24 cellular contexts compared by ENCODE assay signal in genomic region chr2:31922542-31923408, GRCh38.
DNase-seq lines count a peak whose midpoint lies in the region; ATAC-seq, FAIRE-seq and TF ChIP-seq lines count a peak whose summit lies in the region.
"Had no signal": no experiment of that assay in that cellular context is flagged by ENCODE, and none has a peak within 500 bp of the region (broad histone marks: within the 10 kb centered on the region; RNA-seq: fewer than 3 reads in every experiment).

No MANE protein-coding gene starts in this region.

- intact Hi-C loops in heart left ventricle (cut with DNase I): no loop called here
- intact Hi-C loops in gastrocnemius medialis (cut with DNase I; ENCODE audit: low total_unique reads): no loop called here
- intact Hi-C loops in kidney (cut with DNase I): no loop called here

- peaks cover 0 to 7% (median 0%) of the 10 kb centered on the region in 12 donors for H3K4me1 ChIP-seq in heart left ventricle
- H3K4me1 ChIP-seq in right atrium auricular region: no peaks in the 10 kb centered on the region
- peaks cover 11 to 15% of the 10 kb centered on the region in 2 donors for H3K4me1 ChIP-seq in gastrocnemius medialis
- H3K4me1 ChIP-seq in kidney (ENCODE audit: control insufficient read depth in 1 of 2, insufficient read depth in 1 of 2, low read depth in 1 of 2, low read length in 2 of 2): no peaks in the 10 kb centered on the region
- H3K4me1 ChIP-seq in suprapubic skin: no peaks in the 10 kb centered on the region
- H3K4me1 ChIP-seq: colonic mucosa, thyroid gland had no signal

- TF ChIP-seq POLR2A in heart left ventricle (IDR thresholded peaks at IDR 0.05) (no peak), gastrocnemius medialis (IDR thresholded peaks at IDR 0.05) (no peak), suprapubic skin (IDR thresholded peaks at IDR 0.05) (no peak)

- H3K27ac ChIP-seq in heart left ventricle (peak overlapping the region in 7 of 12 donors; percentile 32 to 64 (median 46)), right atrium auricular region (no peak overlapping the region), gastrocnemius medialis (no peak overlapping the region), kidney (ENCODE audit: low read depth in 2 of 2, low read length in 2 of 2) (no peak overlapping the region), suprapubic skin (no peak overlapping the region)
- H3K27ac ChIP-seq: C4-2B, colonic mucosa, thyroid gland, VCaP had no signal

- no peaks in the 10 kb centered on the region for H3K9me3 ChIP-seq in heart left ventricle
- no peaks in the 10 kb centered on the region for H3K9me3 ChIP-seq in right atrium auricular region
- no peaks in the 10 kb centered on the region for H3K9me3 ChIP-seq in gastrocnemius medialis
- no peaks in the 10 kb centered on the region for H3K9me3 ChIP-seq in kidney (ENCODE audit: control insufficient read depth in 1 of 2, low read length in 2 of 2)
- H3K9me3 ChIP-seq in suprapubic skin: no peaks in the 10 kb centered on the region
- H3K9me3 ChIP-seq: colonic mucosa, thyroid gland had no signal

- H3K4me3 ChIP-seq in heart left ventricle (no peak overlapping the region), right atrium auricular region (no peak overlapping the region), bronchial epithelial cell (ENCODE audit: low read depth, low read length) (no peak overlapping the region), gastrocnemius medialis (no peak overlapping the region), kidney (ENCODE audit: low read length in 2 of 2) (no peak overlapping the region), suprapubic skin (no peak overlapping the region)
- H3K4me3 ChIP-seq: colonic mucosa, thyroid gland had no signal

- in situ Hi-C loops in gastrocnemius medialis (cut with MboI; ENCODE audit: low sequenced_read_pairs in 4 of 4): no loop called here

- FAIRE-seq in bronchial epithelial cell (lab: Jason Lieb, UNC): no peak
- FAIRE-seq in kidney (lab: Jason Lieb, UNC): no peak

- no peak for TF ChIP-seq EP300 in suprapubic skin (IDR thresholded peaks at IDR 0.05)

- DNase-seq in heart left ventricle (no peak), right atrium auricular region (ENCODE audit: low spot score) (no peak), bronchial epithelial cell (ENCODE audit: low read depth) (peak; percentile 95), gastrocnemius medialis (no peak), kidney (no peak), suprapubic skin (ENCODE audit: low spot score in 2 of 2) (no peak)
- DNase-seq: ACHN; activated CD4-positive, alpha-beta T cell treated with anti-CD3 and anti-CD28 coated beads, Interleukin-2, amount 50 U/mL, for 48 hours; activated naive CD4-positive, alpha-beta T cell treated with anti-CD3 and anti-CD28 coated beads, Interleukin-2, amount 50 U/mL, for 16 hours; activated T-cell treated with anti-CD3 and anti-CD28 coated beads for 4 hours; colonic mucosa; DMS79 treated with DMSO at 0.1 percent for 48 hours; foreskin fibroblast; MM.1S; NCI-H187 treated with DMSO at 0.1 percent for 48 hours; retina; SHP77 treated with DMSO at 0.1 percent for 48 hours; T-helper 1 cell; thyroid gland had no signal

- no peak overlapping the region for H3K9ac ChIP-seq in kidney (ENCODE audit: low read length in 2 of 2)

- peaks cover 0 to 34% (median 14%) of the 10 kb centered on the region in 9 donors for H3K36me3 ChIP-seq in heart left ventricle
- H3K36me3 ChIP-seq in right atrium auricular region: no peaks in the 10 kb centered on the region
- H3K36me3 ChIP-seq in bronchial epithelial cell (ENCODE audit: control insufficient read depth, insufficient read depth, low read length): no peaks in the 10 kb centered on the region
- H3K36me3 ChIP-seq in gastrocnemius medialis: no peaks in the 10 kb centered on the region
- no peaks in the 10 kb centered on the region for H3K36me3 ChIP-seq in kidney (ENCODE audit: control insufficient read depth in 1 of 2, insufficient read depth in 2 of 2, low read length in 2 of 2)
- peaks cover 11% of the 10 kb centered on the region for H3K36me3 ChIP-seq in suprapubic skin
- H3K36me3 ChIP-seq: colonic mucosa had no signal

- TF ChIP-seq CTCF in heart left ventricle (IDR thresholded peaks at IDR 0.05) (no peak), right atrium auricular region (IDR thresholded peaks at IDR 0.05) (no peak), bronchial epithelial cell (IDR thresholded peaks at IDR 0.05; ENCODE audit: insufficient read depth, low read length, severe bottlenecking) (no peak), gastrocnemius medialis (IDR thresholded peaks at IDR 0.05 in 4 of 5, conservative IDR thresholded peaks at IDR 0.05 in 1 of 5) (no peak), kidney (IDR thresholded peaks at IDR 0.05; ENCODE audit: borderline replicate concordance, extremely low read depth, insufficient read depth) (no peak), suprapubic skin (IDR thresholded peaks at IDR 0.05) (no peak)

- H3K27me3 ChIP-seq in heart left ventricle (no peaks in the 10 kb centered on the region), right atrium auricular region (no peaks in the 10 kb centered on the region), bronchial epithelial cell (ENCODE audit: control insufficient read depth, insufficient read depth, low read length) (no peaks in the 10 kb centered on the region), gastrocnemius medialis (no peaks in the 10 kb centered on the region), suprapubic skin (no peaks in the 10 kb centered on the region)
- H3K27me3 ChIP-seq: colonic mucosa, thyroid gland had no signal

- no peak for ATAC-seq in heart left ventricle
- ATAC-seq in HG03354 (IDR thresholded peaks at IDR 0.05; ENCODE audit: poor library complexity, severe bottlenecking, unreplicated experiment): peak; percentile 90
- no peak for ATAC-seq in gastrocnemius medialis
- ATAC-seq in HG02840 (IDR thresholded peaks at IDR 0.05; ENCODE audit: low FRiP score, unreplicated experiment): no peak
- ATAC-seq: HCT116 had no signal

- WGBS in heart left ventricle, 4 donors: 69 to 78% (median 75%) methylated on average over 9 of the region's 9 CpGs
- 90% methylated on average over 9 of the region's 9 CpGs for WGBS in suprapubic skin

Comparison
In these comparisons a context has a peak if more than half of its experiments do, and no peak if none do; other contexts are left out.
1. H3K27ac ChIP-seq: peak in heart left ventricle (7 of 12); none in right atrium auricular region (0 of 2), gastrocnemius medialis (0 of 4), kidney (0 of 2) and suprapubic skin (single experiment).